In genomic region chr22:37492428-37493344, GRCh38 we compare ENCODE assay signal across 1 cellular context.
TF ChIP-seq lines count a peak whose summit lies in the region.

No MANE protein-coding gene starts in this region.

TF ChIP-seq in SK-N-SH, 30 proteins besides CTCF, POLR2A, EP300 and RAD21 (continued from another document):
- TF ChIP-seq, protein P1, sequence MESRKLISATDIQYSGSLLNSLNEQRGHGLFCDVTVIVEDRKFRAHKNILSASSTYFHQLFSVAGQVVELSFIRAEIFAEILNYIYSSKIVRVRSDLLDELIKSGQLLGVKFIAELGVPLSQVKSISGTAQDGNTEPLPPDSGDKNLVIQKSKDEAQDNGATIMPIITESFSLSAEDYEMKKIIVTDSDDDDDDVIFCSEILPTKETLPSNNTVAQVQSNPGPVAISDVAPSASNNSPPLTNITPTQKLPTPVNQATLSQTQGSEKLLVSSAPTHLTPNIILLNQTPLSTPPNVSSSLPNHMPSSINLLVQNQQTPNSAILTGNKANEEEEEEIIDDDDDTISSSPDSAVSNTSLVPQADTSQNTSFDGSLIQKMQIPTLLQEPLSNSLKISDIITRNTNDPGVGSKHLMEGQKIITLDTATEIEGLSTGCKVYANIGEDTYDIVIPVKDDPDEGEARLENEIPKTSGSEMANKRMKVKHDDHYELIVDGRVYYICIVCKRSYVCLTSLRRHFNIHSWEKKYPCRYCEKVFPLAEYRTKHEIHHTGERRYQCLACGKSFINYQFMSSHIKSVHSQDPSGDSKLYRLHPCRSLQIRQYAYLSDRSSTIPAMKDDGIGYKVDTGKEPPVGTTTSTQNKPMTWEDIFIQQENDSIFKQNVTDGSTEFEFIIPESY (IDR thresholded peaks at IDR 0.05; ENCODE audit: borderline replicate concordance, low read depth) = no peak
- no peak for TF ChIP-seq NFIC (IDR thresholded peaks at IDR 0.05; ENCODE audit: borderline replicate concordance)
- no peak for TF ChIP-seq RCOR1 (IDR thresholded peaks at IDR 0.05; ENCODE audit: low read length)
- no peak for TF ChIP-seq FOSL2 (IDR thresholded peaks at IDR 0.05; ENCODE audit: borderline replicate concordance, low read depth)
- TF ChIP-seq GATA2 (CRISPR knock-in tag; IDR thresholded peaks at IDR 0.05) = no peak
- no peak for TF ChIP-seq USF1 (IDR thresholded peaks at IDR 0.05; ENCODE audit: borderline replicate concordance, low read depth)
- TF ChIP-seq TEAD4 (IDR thresholded peaks at IDR 0.05; ENCODE audit: borderline replicate concordance, insufficient read depth) = no peak
